In genomic region chr3:159796744-159797143, GRCh38 we compare ENCODE assay signal across 1 cellular context.
TF ChIP-seq lines count a peak whose summit lies in the region.

No MANE protein-coding gene starts in this region.

TF ChIP-seq in endothelial cell of umbilical vein, 7 proteins besides CTCF, POLR2A, EP300 and RAD21 (continued from another document):
- TF ChIP-seq POLR2AphosphoS5 (IDR thresholded peaks at IDR 0.05; ENCODE audit: insufficient read depth, low read depth, low read length) = no peak
